In the genomic region with DNA sequence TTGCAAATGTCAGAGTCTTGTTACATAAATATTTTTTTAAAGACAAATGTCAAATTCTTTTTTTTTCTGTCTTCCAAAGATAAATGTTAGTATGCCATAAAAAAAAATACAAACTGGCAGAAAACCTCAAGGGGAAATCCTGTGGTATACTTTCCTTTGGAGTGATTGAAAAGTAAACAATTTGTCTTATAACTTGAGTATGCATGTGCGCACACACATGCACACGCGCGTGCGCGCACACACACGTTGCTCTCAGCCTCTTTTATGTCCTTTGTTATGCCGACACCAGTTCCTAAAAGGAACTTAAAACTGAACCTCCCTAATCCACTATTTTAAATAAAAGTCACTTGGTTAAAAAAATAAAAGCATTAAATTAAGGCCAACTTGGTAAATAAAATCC, we compare ENCODE assay signal across 10 cellular contexts. TPM values are rescaled to one million over a fixed set of nuclear protein-coding genes. Genes with fewer than 3 reads are reported as not detected.
DNase-seq lines count a peak whose midpoint lies in the region; ATAC-seq, FAIRE-seq and TF ChIP-seq lines count a peak whose summit lies in the region.
"Had no signal": no experiment of that assay in that cellular context is flagged by ENCODE, and none has a peak within 500 bp of the region (broad histone marks: within the 10 kb centered on the region; RNA-seq: fewer than 3 reads in every experiment).

No MANE protein-coding gene starts in this region.

- H3K9me3 ChIP-seq in naive thymus-derived CD4-positive, alpha-beta T cell (ENCODE audit: control insufficient read depth in 2 of 3, low read length in 3 of 3), result no peaks in the 10 kb centered on the region
- no peaks in the 10 kb centered on the region for H3K9me3 ChIP-seq in kidney (ENCODE audit: control insufficient read depth in 1 of 2, low read length in 2 of 2)
- H3K9me3 ChIP-seq: thyroid gland had no signal

- H3K4me1 Mint-ChIP-seq in activated CD4-positive, alpha-beta T cell treated with anti-CD3 and anti-CD28 coated beads for 36 hours, result peaks cover 95% of the 10 kb centered on the region
- H3K4me1 Mint-ChIP-seq in activated naive CD8-positive, alpha-beta T cell treated with anti-CD3 and anti-CD28 coated beads for 36 hours, result peaks cover 88% of the 10 kb centered on the region
- peaks cover 67 to 100% (median 93%) of the 10 kb centered on the region in 7 donors for H3K4me1 Mint-ChIP-seq in naive thymus-derived CD4-positive, alpha-beta T cell

- peak overlapping the region; percentile 34 for H3K4me3 ChIP-seq in Jurkat, Clone E6-1 (ENCODE audit: low read length)
- peak overlapping the region; percentile 1 for H3K4me3 ChIP-seq in naive thymus-derived CD4-positive, alpha-beta T cell (ENCODE audit: low read length)
- H3K4me3 ChIP-seq in kidney (ENCODE audit: low read length in 2 of 2), result no peak overlapping the region
- H3K4me3 ChIP-seq: thyroid gland had no signal

- intact Hi-C loops in activated CD4-positive, alpha-beta T cell treated with anti-CD3 and anti-CD28 coated beads for 36 hours (cut with DNase I, micrococcal nuclease), result no loop called here
- intact Hi-C loops in naive thymus-derived CD4-positive, alpha-beta T cell (cut with micrococcal nuclease), result loop anchor here in 1 of 2 donors (10.0 kb wide), 1 partner anchor 800 kb away; no protein-coding TSS in a partner anchor
- intact Hi-C loops in kidney (cut with DNase I), result no loop called here

- peaks cover 67 to 95% of the 10 kb centered on the region in 2 donors for H3K4me1 ChIP-seq in naive thymus-derived CD4-positive, alpha-beta T cell (ENCODE audit: control insufficient read depth in 2 of 2, insufficient read depth in 2 of 2, low read length in 2 of 2)
- peaks cover 4 to 14% of the 10 kb centered on the region in 2 donors for H3K4me1 ChIP-seq in kidney (ENCODE audit: control insufficient read depth in 1 of 2, insufficient read depth in 1 of 2, low read depth in 1 of 2, low read length in 2 of 2)

- no peaks in the 10 kb centered on the region for H3K27me3 ChIP-seq in naive thymus-derived CD4-positive, alpha-beta T cell (ENCODE audit: control insufficient read depth in 2 of 2, insufficient read depth in 2 of 2, low read length in 2 of 2)
- H3K27me3 ChIP-seq: thyroid gland had no signal

- no peak for TF ChIP-seq CTCF in kidney (IDR thresholded peaks at IDR 0.05; ENCODE audit: borderline replicate concordance, extremely low read depth, insufficient read depth)

- peak overlapping the region; percentile 90 for H3K27ac Mint-ChIP-seq in activated CD4-positive, alpha-beta T cell treated with anti-CD3 and anti-CD28 coated beads for 36 hours
- H3K27ac Mint-ChIP-seq in activated naive CD8-positive, alpha-beta T cell treated with anti-CD3 and anti-CD28 coated beads for 36 hours, result peak overlapping the region; percentile 89
- peak overlapping the region; percentile 87 to 99 (median 97) for H3K27ac Mint-ChIP-seq in naive thymus-derived CD4-positive, alpha-beta T cell

- peak overlapping the region; percentile 70 for H3K27ac ChIP-seq in naive thymus-derived CD4-positive, alpha-beta T cell (ENCODE audit: low read depth, low read length)
- no peak overlapping the region for H3K27ac ChIP-seq in kidney (ENCODE audit: low read depth in 2 of 2, low read length in 2 of 2)

- H3K36me3 Mint-ChIP-seq in activated CD4-positive, alpha-beta T cell treated with anti-CD3 and anti-CD28 coated beads for 36 hours (ENCODE audit: low read depth), result peaks cover 66% of the 10 kb centered on the region
- peaks cover 65% of the 10 kb centered on the region for H3K36me3 Mint-ChIP-seq in activated naive CD8-positive, alpha-beta T cell treated with anti-CD3 and anti-CD28 coated beads for 36 hours
- peaks cover 9 to 48% (median 32%) of the 10 kb centered on the region in 5 donors for H3K36me3 Mint-ChIP-seq in naive thymus-derived CD4-positive, alpha-beta T cell

- no peaks in the 10 kb centered on the region for H3K9me3 Mint-ChIP-seq in activated CD4-positive, alpha-beta T cell treated with anti-CD3 and anti-CD28 coated beads for 36 hours (ENCODE audit: low read depth)
- H3K9me3 Mint-ChIP-seq in activated naive CD8-positive, alpha-beta T cell treated with anti-CD3 and anti-CD28 coated beads for 36 hours, result peaks cover 3% of the 10 kb centered on the region
- H3K9me3 Mint-ChIP-seq in naive thymus-derived CD4-positive, alpha-beta T cell, result peaks cover 0 to 1% (median 0%) of the 10 kb centered on the region in 11 donors

- no peak overlapping the region for H3K9ac ChIP-seq in kidney (ENCODE audit: low read length in 2 of 2)

- FAIRE-seq in kidney (lab: Jason Lieb, UNC), result no peak

- DNase-seq in activated CD4-positive, alpha-beta T cell treated with anti-CD3 and anti-CD28 coated beads for 36 hours, result peak; percentile 51
- DNase-seq in activated CD4-positive, alpha-beta T cell treated with anti-CD3 and anti-CD28 coated beads, Interleukin-2, amount 50 U/mL, for 4 hours, result no peak
- peak; percentile 81 for DNase-seq in Jurkat, Clone E6-1 (ENCODE audit: low read depth, low spot score)
- DNase-seq in activated naive CD8-positive, alpha-beta T cell treated with anti-CD3 and anti-CD28 coated beads for 36 hours, result no peak
- peak in 7 of 9 donors; percentile 53 to 74 (median 68) for DNase-seq in naive thymus-derived CD4-positive, alpha-beta T cell
- DNase-seq in COLO829 (ENCODE audit: low spot score) (no peak), kidney (no peak), NCI-H2029 treated with DMSO at 0.1 percent for 48 hours (lab: John Stamatoyannopoulos, UW) (no peak)
- DNase-seq: DMS153, thyroid gland had no signal

- peak overlapping the region; percentile 48 for H3K4me3 Mint-ChIP-seq in activated CD4-positive, alpha-beta T cell treated with anti-CD3 and anti-CD28 coated beads for 36 hours
- peak overlapping the region; percentile 16 for H3K4me3 Mint-ChIP-seq in activated naive CD8-positive, alpha-beta T cell treated with anti-CD3 and anti-CD28 coated beads for 36 hours
- H3K4me3 Mint-ChIP-seq in naive thymus-derived CD4-positive, alpha-beta T cell, result peak overlapping the region; percentile 22 to 88 (median 70)

- POLR2A ChIA-PET in activated CD4-positive, alpha-beta T cell treated with anti-CD3 and anti-CD28 coated beads for 36 hours (lab: Charles Lee), result interaction anchor here (0.6 to 0.7 kb wide), 2 partner anchors 24 to 312 kb away, joined by 4 to 5 read pairs; no protein-coding TSS in a partner anchor
- POLR2A ChIA-PET in naive thymus-derived CD4-positive, alpha-beta T cell (lab: Charles Lee), result interaction anchor here (0.7 to 10.0 kb wide), 20 partner anchors 8 to 345 kb away, joined by 3 to 109 read pairs (median 5); a partner anchor contains a TSS

- ATAC-seq in activated CD4-positive, alpha-beta T cell treated with anti-CD3 and anti-CD28 coated beads for 36 hours, result no peak
- peak; percentile 57 for ATAC-seq in naive thymus-derived CD4-positive, alpha-beta T cell

- H3K27me3 Mint-ChIP-seq in activated CD4-positive, alpha-beta T cell treated with anti-CD3 and anti-CD28 coated beads for 36 hours, result no peaks in the 10 kb centered on the region
- no peaks in the 10 kb centered on the region for H3K27me3 Mint-ChIP-seq in activated naive CD8-positive, alpha-beta T cell treated with anti-CD3 and anti-CD28 coated beads for 36 hours
- H3K27me3 Mint-ChIP-seq in naive thymus-derived CD4-positive, alpha-beta T cell, result no peaks in the 10 kb centered on the region

- CTCF ChIA-PET in activated CD4-positive, alpha-beta T cell treated with anti-CD3 and anti-CD28 coated beads for 36 hours (lab: Charles Lee), result interaction anchor here (1.0 to 3.6 kb wide), 6 partner anchors 9 to 53 kb away, joined by 3 to 12 read pairs (median 6); no protein-coding TSS in a partner anchor
- CTCF ChIA-PET in naive thymus-derived CD4-positive, alpha-beta T cell (lab: Charles Lee), result interaction anchor here (1.4 to 1.6 kb wide), 2 partner anchors 29 to 49 kb away, joined by 3 to 5 read pairs; no protein-coding TSS in a partner anchor

- H3K36me3 ChIP-seq in naive thymus-derived CD4-positive, alpha-beta T cell (ENCODE audit: control insufficient read depth in 2 of 3, insufficient read depth in 3 of 3, low read length in 3 of 3), result peaks cover 0 to 25% (median 6%) of the 10 kb centered on the region in 3 experiments
- H3K36me3 ChIP-seq in kidney (ENCODE audit: control insufficient read depth in 1 of 2, insufficient read depth in 2 of 2, low read length in 2 of 2), result peaks cover 0 to 16% of the 10 kb centered on the region in 2 donors

RNA-seq across cellular contexts. Expression of a gene that starts 58.0 kb away (rescaled TPM):
- 10 to 100 TPM; 45.5 to 46.6 TPM for total RNA-seq in activated CD4-positive, alpha-beta T cell treated with anti-CD3 and anti-CD28 coated beads for 36 hours
- polyA plus RNA-seq in Jurkat, Clone E6-1 (2012; ENCODE audit: insufficient read depth, insufficient read length), result 10.0 TPM
- 10 to 100 TPM; 64.1 to 65.1 TPM for total RNA-seq in activated naive CD8-positive, alpha-beta T cell treated with anti-CD3 and anti-CD28 coated beads for 36 hours
- total RNA-seq in naive thymus-derived CD4-positive, alpha-beta T cell, result 100 to 1,000 TPM in 4 of 5 experiments, 10 to 100 TPM in 1; 63.0 to 171 (median 155) TPM
- 100 to 1,000 TPM; 150 to 263 TPM for polyA plus RNA-seq in naive thymus-derived CD4-positive, alpha-beta T cell
- total RNA-seq in kidney, result 243 TPM
- 81.8 TPM for polyA plus RNA-seq in kidney (ENCODE audit: insufficient read depth, low read depth, low replicate concordance)

Comparison
In these comparisons a context has a peak if more than half of its experiments do, and no peak if none do; other contexts are left out.
1. DNase-seq: peak in activated CD4-positive, alpha-beta T cell treated with anti-CD3 and anti-CD28 coated beads for 36 hours (single experiment), Jurkat, Clone E6-1 (single experiment) and naive thymus-derived CD4-positive, alpha-beta T cell (7 of 9); none in activated CD4-positive, alpha-beta T cell treated with anti-CD3 and anti-CD28 coated beads, Interleukin-2, amount 50 U/mL, for 4 hours (0 of 2), activated naive CD8-positive, alpha-beta T cell treated with anti-CD3 and anti-CD28 coated beads for 36 hours (single experiment), COLO829 (single experiment), kidney (single experiment) and NCI-H2029 treated with DMSO at 0.1 percent for 48 hours (single experiment).
2. H3K4me3 Mint-ChIP-seq: peak in every context shown above with its lines; median percentile 70 in naive thymus-derived CD4-positive, alpha-beta T cell; 48 in activated CD4-positive, alpha-beta T cell treated with anti-CD3 and anti-CD28 coated beads for 36 hours; 16 in activated naive CD8-positive, alpha-beta T cell treated with anti-CD3 and anti-CD28 coated beads for 36 hours.
3. H3K4me3 ChIP-seq: peak in Jurkat, Clone E6-1 (single experiment) and naive thymus-derived CD4-positive, alpha-beta T cell (single experiment); none in kidney (0 of 2).
4. Peak in every context shown above with its lines, with median percentiles within 50 percentile points of each other: H3K27ac Mint-ChIP-seq.